9 cellular contexts compared by ENCODE assay signal in genomic region chr1:38006008-38006828, GRCh38. TPM values are rescaled to one million over a fixed set of nuclear protein-coding genes. Genes with fewer than 3 reads are reported as not detected.
DNase-seq lines count a peak whose midpoint lies in the region; ATAC-seq, FAIRE-seq and TF ChIP-seq lines count a peak whose summit lies in the region.
"Had no signal": no experiment of that assay in that cellular context is flagged by ENCODE, and none has a peak within 500 bp of the region (broad histone marks: within the 10 kb centered on the region; RNA-seq: fewer than 3 reads in every experiment).

No MANE protein-coding gene starts in this region.

- H3K4me1 Mint-ChIP-seq in activated naive CD8-positive, alpha-beta T cell treated with anti-CD3 and anti-CD28 coated beads for 36 hours: peaks cover 40% of the 10 kb centered on the region
- peaks cover 66% of the 10 kb centered on the region for H3K4me1 Mint-ChIP-seq in stimulated activated naive CD8-positive, alpha-beta T cell treated with anti-CD3 and anti-CD28 coated beads, Interleukin-15, amount 100 ng/mL, for 72 hours

- H3K4me3 Mint-ChIP-seq in activated naive CD8-positive, alpha-beta T cell treated with anti-CD3 and anti-CD28 coated beads for 36 hours: peak overlapping the region; percentile 68
- peak overlapping the region; percentile 73 to 75 for H3K4me3 Mint-ChIP-seq in stimulated activated naive CD8-positive, alpha-beta T cell treated with anti-CD3 and anti-CD28 coated beads, Interleukin-15, amount 100 ng/mL, for 72 hours

- intact Hi-C loops in kidney (cut with DNase I): no loop called here

- peak overlapping the region; percentile 56 for H3K27ac Mint-ChIP-seq in activated naive CD8-positive, alpha-beta T cell treated with anti-CD3 and anti-CD28 coated beads for 36 hours
- H3K27ac Mint-ChIP-seq in stimulated activated naive CD8-positive, alpha-beta T cell treated with anti-CD3 and anti-CD28 coated beads, Interleukin-15, amount 100 ng/mL, for 72 hours: peak overlapping the region; percentile 48 to 61

- no peak for ATAC-seq in stimulated activated naive CD8-positive, alpha-beta T cell treated with anti-CD3 and anti-CD28 coated beads, Interleukin-15, amount 100 ng/mL, for 72 hours

- no peaks in the 10 kb centered on the region for H3K9me3 Mint-ChIP-seq in activated naive CD8-positive, alpha-beta T cell treated with anti-CD3 and anti-CD28 coated beads for 36 hours
- no peaks in the 10 kb centered on the region for H3K9me3 Mint-ChIP-seq in stimulated activated naive CD8-positive, alpha-beta T cell treated with anti-CD3 and anti-CD28 coated beads, Interleukin-15, amount 100 ng/mL, for 72 hours

- H3K27me3 ChIP-seq in HUES64 (ENCODE audit: insufficient read depth, low read length): no peaks in the 10 kb centered on the region

- DNase-seq in activated naive CD8-positive, alpha-beta T cell treated with anti-CD3 and anti-CD28 coated beads for 36 hours: no peak
- DNase-seq in kidney (peak; percentile 72), GDM1 (lab: John Stamatoyannopoulos, UW) (no peak), NCI-H187 (lab: John Stamatoyannopoulos, UW) (no peak), NCI-H128 (lab: John Stamatoyannopoulos, UW; ENCODE audit: unreplicated experiment) (no peak), DMS 273 treated with DMSO at 0.1 percent for 48 hours (lab: John Stamatoyannopoulos, UW) (no peak)
- DNase-seq in stimulated activated naive CD8-positive, alpha-beta T cell treated with anti-CD3 and anti-CD28 coated beads, Interleukin-15, amount 100 ng/mL, for 72 hours: no peak

- H3K4me3 ChIP-seq in HUES64 (ENCODE audit: low read length) (peak overlapping the region; percentile 46), kidney (ENCODE audit: low read length in 2 of 2) (peak overlapping the region in 1 of 2 donors; percentile 46)

- H3K36me3 Mint-ChIP-seq in activated naive CD8-positive, alpha-beta T cell treated with anti-CD3 and anti-CD28 coated beads for 36 hours: peaks cover 14% of the 10 kb centered on the region

- no peak for FAIRE-seq in kidney (lab: Jason Lieb, UNC)

- peak overlapping the region; percentile 40; the same call in 1 of the 2 replicates for H3K27ac ChIP-seq in HUES64 (ENCODE audit: low read depth, low read length)
- peak overlapping the region; percentile 23 to 63 for H3K27ac ChIP-seq in kidney (ENCODE audit: low read depth in 2 of 2, low read length in 2 of 2)

- H3K36me3 ChIP-seq in HUES64 (ENCODE audit: insufficient read depth, low read length): no peaks in the 10 kb centered on the region
- no peaks in the 10 kb centered on the region for H3K36me3 ChIP-seq in kidney (ENCODE audit: control insufficient read depth in 1 of 2, insufficient read depth in 2 of 2, low read length in 2 of 2)

- H3K9ac ChIP-seq in HUES64 (ENCODE audit: low read depth, low read length): no peak overlapping the region
- H3K9ac ChIP-seq in kidney (ENCODE audit: low read length in 2 of 2): peak overlapping the region; percentile 10 to 51

- H3K4me1 ChIP-seq in HUES64 (ENCODE audit: insufficient read depth, low read length) (peaks cover 29% of the 10 kb centered on the region), kidney (ENCODE audit: control insufficient read depth in 1 of 2, insufficient read depth in 1 of 2, low read depth in 1 of 2, low read length in 2 of 2) (peaks cover 0 to 17% of the 10 kb centered on the region in 2 donors)

- no peaks in the 10 kb centered on the region for H3K27me3 Mint-ChIP-seq in activated naive CD8-positive, alpha-beta T cell treated with anti-CD3 and anti-CD28 coated beads for 36 hours
- H3K27me3 Mint-ChIP-seq in stimulated activated naive CD8-positive, alpha-beta T cell treated with anti-CD3 and anti-CD28 coated beads, Interleukin-15, amount 100 ng/mL, for 72 hours: no peaks in the 10 kb centered on the region

- H3K9me3 ChIP-seq in HUES64 (ENCODE audit: insufficient read depth, low read depth, low read length) (no peaks in the 10 kb centered on the region), kidney (ENCODE audit: control insufficient read depth in 1 of 2, low read length in 2 of 2) (no peaks in the 10 kb centered on the region)

- no peak for TF ChIP-seq CTCF in kidney (IDR thresholded peaks at IDR 0.05; ENCODE audit: borderline replicate concordance, extremely low read depth, insufficient read depth)

- 71% methylated on average over 12 of the region's 12 CpGs for WGBS in HUES64

RNA-seq across cellular contexts. Expression of gene FHL3, which starts 0.9 kb away (rescaled TPM):
- 19.7 TPM for polyA plus RNA-seq in HUES64 (2013, experiment 1 of 2)
- polyA plus RNA-seq in HUES64 (2013, experiment 2 of 2): 20.8 TPM
- total RNA-seq in activated naive CD8-positive, alpha-beta T cell treated with anti-CD3 and anti-CD28 coated beads for 36 hours: 10 to 100 TPM; 26.5 to 27.7 TPM
- 19.6 TPM for total RNA-seq in kidney
- 8.2 TPM for polyA plus RNA-seq in kidney (ENCODE audit: insufficient read depth, low read depth, low replicate concordance)

RNA-seq across cellular contexts. Expression of gene UTP11, which starts 6.3 kb away (rescaled TPM):
- 64.1 TPM for polyA plus RNA-seq in HUES64 (2013, experiment 1 of 2)
- 66.8 TPM for polyA plus RNA-seq in HUES64 (2013, experiment 2 of 2)
- total RNA-seq in activated naive CD8-positive, alpha-beta T cell treated with anti-CD3 and anti-CD28 coated beads for 36 hours: 10 to 100 TPM; 83.5 to 89.2 TPM
- 26.2 TPM for total RNA-seq in kidney
- 24.2 TPM for polyA plus RNA-seq in kidney (ENCODE audit: insufficient read depth, low read depth, low replicate concordance)

RNA-seq across cellular contexts. Expression of gene SF3A3, which starts 16.4 kb away (rescaled TPM):
- polyA plus RNA-seq in HUES64 (2013, experiment 1 of 2): 123 TPM
- 106 TPM for polyA plus RNA-seq in HUES64 (2013, experiment 2 of 2)
- 100 to 1,000 TPM; 121 to 125 TPM for total RNA-seq in activated naive CD8-positive, alpha-beta T cell treated with anti-CD3 and anti-CD28 coated beads for 36 hours
- 50.7 TPM for total RNA-seq in kidney
- polyA plus RNA-seq in kidney (ENCODE audit: insufficient read depth, low read depth, low replicate concordance): 28.7 TPM

RNA-seq across cellular contexts. Expression of gene POU3F1, which starts 40.4 kb away (rescaled TPM):
- polyA plus RNA-seq in HUES64 (2013, experiment 1 of 2): 7.4 TPM
- polyA plus RNA-seq in HUES64 (2013, experiment 2 of 2): 9.1 TPM
- under 1 TPM in 1 of 2 experiments, not detected in 1; 0.10 TPM for total RNA-seq in activated naive CD8-positive, alpha-beta T cell treated with anti-CD3 and anti-CD28 coated beads for 36 hours
- total RNA-seq in kidney: not detected
- polyA plus RNA-seq in kidney (ENCODE audit: insufficient read depth, low read depth, low replicate concordance): not detected
- total RNA-seq: M059J had no signal

RNA-seq across cellular contexts. Expression of gene INPP5B, which starts 59.4 kb away (rescaled TPM):
- polyA plus RNA-seq in HUES64 (2013, experiment 1 of 2): 11.1 TPM
- polyA plus RNA-seq in HUES64 (2013, experiment 2 of 2): 12.6 TPM
- 10 to 100 TPM; 26.6 to 27.7 TPM for total RNA-seq in activated naive CD8-positive, alpha-beta T cell treated with anti-CD3 and anti-CD28 coated beads for 36 hours
- 32.9 TPM for total RNA-seq in kidney
- 8.4 TPM for polyA plus RNA-seq in kidney (ENCODE audit: insufficient read depth, low read depth, low replicate concordance)
